In genomic region chr3:144112036-144112435, GRCh38 we compare ENCODE assay signal across 27 cellular contexts.
DNase-seq lines count a peak whose midpoint lies in the region; ATAC-seq and TF ChIP-seq lines count a peak whose summit lies in the region.
"Had no signal": no experiment of that assay in that cellular context is flagged by ENCODE, and none has a peak within 500 bp of the region (broad histone marks: within the 10 kb centered on the region; RNA-seq: fewer than 3 reads in every experiment).

No MANE protein-coding gene starts in this region.

- H3K4me3 ChIP-seq in MG63 (no peak overlapping the region), adipocyte (ENCODE audit: low read length) (no peak overlapping the region), suprapubic skin (no peak overlapping the region), left ventricle myocardium inferior (no peak overlapping the region)
- H3K4me3 ChIP-seq: cardiac muscle cell, coronary artery, left lung, psoas muscle had no signal

- intact Hi-C loops in left ventricle myocardium inferior (cut with micrococcal nuclease): no loop called here

- H3K36me3 ChIP-seq in MG63 (no peaks in the 10 kb centered on the region), adipocyte (ENCODE audit: control insufficient read depth, insufficient read depth, low read length, severe bottlenecking) (no peaks in the 10 kb centered on the region), suprapubic skin (no peaks in the 10 kb centered on the region), left ventricle myocardium inferior (no peaks in the 10 kb centered on the region)
- H3K36me3 ChIP-seq: cardiac muscle cell, left lung, neutrophil had no signal

- H3K27me3 ChIP-seq in MG63: no peaks in the 10 kb centered on the region
- no peaks in the 10 kb centered on the region for H3K27me3 ChIP-seq in adipocyte (replicated peaks; ENCODE audit: control insufficient read depth, insufficient read depth, low read length)
- H3K27me3 ChIP-seq in suprapubic skin: no peaks in the 10 kb centered on the region
- H3K27me3 ChIP-seq in left ventricle myocardium inferior (ENCODE audit: low read depth): no peaks in the 10 kb centered on the region
- H3K27me3 ChIP-seq: cardiac muscle cell, left lung, neutrophil had no signal

- H3K27ac ChIP-seq in suprapubic skin (peak overlapping the region; percentile 45), left ventricle myocardium inferior (replicated peaks) (no peak overlapping the region)
- H3K27ac ChIP-seq: cardiac muscle cell, coronary artery, left lung, neutrophil, psoas muscle had no signal

- no peak for TF ChIP-seq POLR2A in suprapubic skin (IDR thresholded peaks at IDR 0.05)

- no peak overlapping the region for H3K9ac ChIP-seq in adipocyte (ENCODE audit: low read length)

- TF ChIP-seq CTCF in suprapubic skin (IDR thresholded peaks at IDR 0.05) (no peak), left ventricle myocardium inferior (IDR thresholded peaks at IDR 0.05; ENCODE audit: borderline replicate concordance) (no peak)

- TF ChIP-seq EP300 in suprapubic skin (IDR thresholded peaks at IDR 0.05): no peak

- no peaks in the 10 kb centered on the region for H3K4me1 ChIP-seq in adipocyte (ENCODE audit: control insufficient read depth, insufficient read depth, low read length)
- H3K4me1 ChIP-seq in suprapubic skin: peaks cover 29% of the 10 kb centered on the region
- H3K4me1 ChIP-seq in left ventricle myocardium inferior: no peaks in the 10 kb centered on the region
- H3K4me1 ChIP-seq: left lung, psoas muscle had no signal

- H3K9me3 ChIP-seq in MG63 (no peaks in the 10 kb centered on the region), adipocyte (ENCODE audit: control insufficient read depth, low read length) (no peaks in the 10 kb centered on the region), suprapubic skin (no peaks in the 10 kb centered on the region), left ventricle myocardium inferior (replicated peaks) (no peaks in the 10 kb centered on the region)
- H3K9me3 ChIP-seq: left lung, neutrophil, psoas muscle had no signal

- ATAC-seq in GM21367 (IDR thresholded peaks at IDR 0.05; ENCODE audit: unreplicated experiment): no peak
- ATAC-seq: activated CD8-positive, alpha-beta T cell treated with anti-CD3 and anti-CD28 coated beads, Interleukin-2, amount 10 ng/mL, durations not matched to agents 7 days and 5 days; effector memory CD8-positive, alpha-beta T cell; left lung; PC-3; psoas muscle had no signal

- DNase-seq in MG63 (peak; percentile 69), adipocyte (ENCODE audit: low read depth) (peak; percentile 4), epidermal melanocyte (ENCODE audit: insufficient read length, low spot score) (peak; percentile 23), suprapubic skin (ENCODE audit: low spot score in 2 of 2) (no peak), left ventricle myocardium inferior (no peak)
- DNase-seq in stimulated activated CD4-positive, alpha-beta T cell treated with anti-CD3 and anti-CD28 coated beads, Interleukin-4, amount 100 ng/mL, for 1 hour: no peak
- DNase-seq: activated CD4-positive, alpha-beta T cell treated with anti-CD3 and anti-CD28 coated beads for 1 hour; activated CD8-positive, alpha-beta T cell treated with anti-CD3 and anti-CD28 coated beads, Interleukin-2, amount 10 ng/mL, durations not matched to agents 7 days and 5 days; activated naive CD4-positive, alpha-beta T cell treated with anti-CD3 and anti-CD28 coated beads, Interleukin-2, amount 50 U/mL, for 16 hours; amniotic stem cell; COR-L47; DMS79; effector memory CD8-positive, alpha-beta T cell; erythroblast; GDM1; Kasumi-1; left lung; NCI-H524 treated with DMSO at 0.1 percent for 48 hours; PC-3; psoas muscle; stimulated activated CD4-positive, alpha-beta T cell treated with anti-CD3 and anti-CD28 coated beads, Interleukin-4, amount 100 ng/mL, for 4 hours; T-helper 2 cell; trophoblast cell had no signal

- WGBS in suprapubic skin: 52% methylated on average over 2 of the region's 2 CpGs

Comparison
In these comparisons a context has a peak if more than half of its experiments do, and no peak if none do; other contexts are left out.
1. DNase-seq: peak in MG63 (single experiment), adipocyte (single experiment) and epidermal melanocyte (single experiment); none in suprapubic skin (0 of 2), stimulated activated CD4-positive, alpha-beta T cell treated with anti-CD3 and anti-CD28 coated beads, Interleukin-4, amount 100 ng/mL, for 1 hour (single experiment) and left ventricle myocardium inferior (single experiment).